Comparison of ENCODE assay signal across 17 cellular contexts in genomic region chr2:170585067-170585466, GRCh38.
"Had no signal": no experiment of that assay in that cellular context is flagged by ENCODE, and none has a peak within 500 bp of the region (broad histone marks: within the 10 kb centered on the region; RNA-seq: fewer than 3 reads in every experiment).

No MANE protein-coding gene starts in this region.

- H3K27ac ChIP-seq: colonic mucosa, esophagus squamous epithelium, heart left ventricle, neutrophil, right atrium auricular region, sigmoid colon, skin epidermis had no signal

- H3K36me3 ChIP-seq: colonic mucosa, esophagus squamous epithelium, heart left ventricle, neutrophil, right atrium auricular region, sigmoid colon had no signal

- DNase-seq: colonic mucosa; dermis blood vessel endothelial cell; endodermal cell; esophagus squamous epithelium; foreskin melanocyte; heart left ventricle; hippocampal formation; kidney glomerular epithelial cell; mucosa of descending colon; naive thymus-derived CD8-positive, alpha-beta T cell; sigmoid colon; stimulated activated naive CD4-positive, alpha-beta T cell treated with Interleukin-2 at 50 U/mL for 16 hours had no signal

- H3K4me3 Mint-ChIP-seq: endodermal cell; naive thymus-derived CD8-positive, alpha-beta T cell; type B pancreatic cell had no signal

- H3K27ac Mint-ChIP-seq: endodermal cell; naive thymus-derived CD8-positive, alpha-beta T cell; type B pancreatic cell had no signal

- H3K27me3 ChIP-seq: colonic mucosa, esophagus squamous epithelium, heart left ventricle, right atrium auricular region, sigmoid colon had no signal

- H3K4me1 ChIP-seq: colonic mucosa, heart left ventricle, right atrium auricular region had no signal

- ATAC-seq: heart left ventricle; left lobe of liver; mucosa of descending colon; naive thymus-derived CD8-positive, alpha-beta T cell had no signal

- H3K9me3 Mint-ChIP-seq: endodermal cell; naive thymus-derived CD8-positive, alpha-beta T cell; type B pancreatic cell had no signal

- H3K36me3 Mint-ChIP-seq: naive thymus-derived CD8-positive, alpha-beta T cell; type B pancreatic cell had no signal

- H3K27me3 Mint-ChIP-seq: type B pancreatic cell had no signal

- H3K4me3 ChIP-seq: colonic mucosa, esophagus squamous epithelium, heart left ventricle, mucosa of descending colon, right atrium auricular region, sigmoid colon, skin epidermis had no signal

- H3K9me3 ChIP-seq: colonic mucosa, esophagus squamous epithelium, heart left ventricle, mucosa of descending colon, neutrophil, right atrium auricular region, sigmoid colon had no signal
